11 cellular contexts compared by ENCODE assay signal in the genomic region with DNA sequence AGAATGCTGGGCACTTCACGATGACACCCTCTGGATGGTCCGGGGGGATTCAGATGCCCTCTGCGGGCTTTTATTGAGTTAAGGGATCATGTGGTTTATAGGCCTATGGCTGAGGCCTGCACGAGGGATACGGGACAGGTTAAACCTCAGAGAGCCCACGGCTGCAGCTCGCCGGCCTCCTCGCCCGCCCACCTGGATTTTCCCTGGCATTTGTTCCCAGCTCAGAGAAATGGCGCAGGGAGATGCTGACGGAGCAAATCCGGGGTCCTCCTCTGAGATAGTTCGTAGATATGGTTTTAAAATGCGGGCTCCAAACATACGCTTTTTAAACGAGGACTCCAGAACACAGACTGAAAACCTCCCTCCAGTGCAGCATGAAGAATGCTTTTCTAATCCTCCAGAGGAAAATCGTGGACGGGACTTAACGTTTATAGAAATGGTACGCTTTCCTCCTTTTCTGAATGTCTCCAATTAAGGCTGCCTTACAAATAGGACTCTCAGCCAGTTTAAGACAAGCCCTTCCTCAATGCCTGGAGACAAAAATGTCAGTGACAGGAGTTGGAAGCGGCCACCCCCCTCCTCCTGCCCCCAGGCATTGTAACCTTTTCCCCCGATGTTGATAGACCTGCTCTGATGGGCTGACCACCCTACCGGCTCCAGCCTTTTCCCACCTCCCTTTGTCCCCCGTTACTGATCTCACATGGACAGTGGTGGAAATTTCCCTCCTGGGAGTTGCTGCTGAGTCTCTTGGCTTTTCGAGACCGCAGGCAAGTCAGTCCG. TPM values are rescaled to one million over a fixed set of nuclear protein-coding genes. Genes with fewer than 3 reads are reported as not detected.
DNase-seq lines count a peak whose midpoint lies in the region; ATAC-seq lines count a peak whose summit lies in the region.
"Had no signal": no experiment of that assay in that cellular context is flagged by ENCODE, and none has a peak within 500 bp of the region (broad histone marks: within the 10 kb centered on the region; RNA-seq: fewer than 3 reads in every experiment).

No MANE protein-coding gene starts in this region.

- H3K36me3 Mint-ChIP-seq in activated T-cell treated with anti-CD3 and anti-CD28 coated beads, Interleukin-2, amount 50 U/mL, for 24 hours (ENCODE audit: low read depth), result peaks cover 100% of the 10 kb centered on the region
- peaks cover 98% of the 10 kb centered on the region for H3K36me3 Mint-ChIP-seq in activated T-helper 2 cell treated with anti-CD3 and anti-CD28 coated beads, Interferon-gamma antibody, Interleukin-2, Interleukin-4, amounts not matched to agents 10 μg/mL and 5 μg/mL and 100 μg/mL, durations not matched to agents 14 hours and 24 hours and 36 hours (ENCODE audit: low read depth)

- H3K27me3 Mint-ChIP-seq in activated T-cell treated with anti-CD3 and anti-CD28 coated beads, Interleukin-2, amount 50 U/mL, for 24 hours, result no peaks in the 10 kb centered on the region
- no peaks in the 10 kb centered on the region for H3K27me3 Mint-ChIP-seq in activated T-helper 2 cell treated with anti-CD3 and anti-CD28 coated beads, Interferon-gamma antibody, Interleukin-2, Interleukin-4, amounts not matched to agents 10 μg/mL and 5 μg/mL and 100 μg/mL, durations not matched to agents 14 hours and 24 hours and 36 hours (ENCODE audit: low read depth)
- no peaks in the 10 kb centered on the region for H3K27me3 Mint-ChIP-seq in stimulated activated naive CD8-positive, alpha-beta T cell treated with anti-CD3 and anti-CD28 coated beads, Interleukin-15, amount 100 ng/mL, for 72 hours

- H3K9me3 Mint-ChIP-seq in activated T-cell treated with anti-CD3 and anti-CD28 coated beads, Interleukin-2, amount 50 U/mL, for 24 hours, result no peaks in the 10 kb centered on the region
- no peaks in the 10 kb centered on the region for H3K9me3 Mint-ChIP-seq in activated T-helper 2 cell treated with anti-CD3 and anti-CD28 coated beads, Interferon-gamma antibody, Interleukin-2, Interleukin-4, amounts not matched to agents 10 μg/mL and 5 μg/mL and 100 μg/mL, durations not matched to agents 14 hours and 24 hours and 36 hours
- H3K9me3 Mint-ChIP-seq in stimulated activated naive CD8-positive, alpha-beta T cell treated with anti-CD3 and anti-CD28 coated beads, Interleukin-15, amount 100 ng/mL, for 72 hours, result no peaks in the 10 kb centered on the region

- H3K4me1 Mint-ChIP-seq in activated T-cell treated with anti-CD3 and anti-CD28 coated beads, Interleukin-2, amount 50 U/mL, for 24 hours (ENCODE audit: low read depth), result peaks cover 98% of the 10 kb centered on the region
- H3K4me1 Mint-ChIP-seq in activated T-helper 2 cell treated with anti-CD3 and anti-CD28 coated beads, Interferon-gamma antibody, Interleukin-2, Interleukin-4, amounts not matched to agents 10 μg/mL and 5 μg/mL and 100 μg/mL, durations not matched to agents 14 hours and 24 hours and 36 hours (ENCODE audit: low read depth), result peaks cover 78% of the 10 kb centered on the region
- peaks cover 100% of the 10 kb centered on the region for H3K4me1 Mint-ChIP-seq in stimulated activated naive CD8-positive, alpha-beta T cell treated with anti-CD3 and anti-CD28 coated beads, Interleukin-15, amount 100 ng/mL, for 72 hours

- H3K27ac Mint-ChIP-seq in activated T-cell treated with anti-CD3 and anti-CD28 coated beads, Interleukin-2, amount 50 U/mL, for 24 hours, result peak overlapping the region; percentile 91
- H3K27ac Mint-ChIP-seq in activated T-helper 2 cell treated with anti-CD3 and anti-CD28 coated beads, Interferon-gamma antibody, Interleukin-2, Interleukin-4, amounts not matched to agents 10 μg/mL and 5 μg/mL and 100 μg/mL, durations not matched to agents 14 hours and 24 hours and 36 hours, result peak overlapping the region; percentile 45
- H3K27ac Mint-ChIP-seq in stimulated activated naive CD8-positive, alpha-beta T cell treated with anti-CD3 and anti-CD28 coated beads, Interleukin-15, amount 100 ng/mL, for 72 hours, result peak overlapping the region; percentile 34 to 75

- DNase-seq in activated T-cell treated with anti-CD3 and anti-CD28 coated beads, Interleukin-2, amount 50 U/mL, for 24 hours, result peak; percentile 23
- no peak for DNase-seq in activated T-cell treated with anti-CD3 and anti-CD28 coated beads for 4 hours
- no peak for DNase-seq in activated T-helper 2 cell treated with anti-CD3 and anti-CD28 coated beads, Interferon-gamma antibody, Interleukin-2, Interleukin-4, amounts not matched to agents 10 μg/mL and 5 μg/mL and 100 μg/mL, durations not matched to agents 14 hours and 24 hours and 36 hours (ENCODE audit: low spot score)
- peak; percentile 32 for DNase-seq in islet precursor cell
- DNase-seq in stimulated activated naive CD8-positive, alpha-beta T cell treated with anti-CD3 and anti-CD28 coated beads, Interleukin-15, amount 100 ng/mL, for 72 hours, result no peak
- no peak for DNase-seq in SKM-1 treated with dmso at 0.1 percent for 144 hours (lab: John Stamatoyannopoulos, UW; ENCODE audit: unreplicated experiment)
- no peak for DNase-seq in OCI-M1 (lab: John Stamatoyannopoulos, UW)
- DNase-seq: mesenchymal stem cell, NCI-H1436 had no signal

- ATAC-seq in stimulated activated naive CD8-positive, alpha-beta T cell treated with anti-CD3 and anti-CD28 coated beads, Interleukin-15, amount 100 ng/mL, for 72 hours, result no peak
- no peak for ATAC-seq in GM19397 (IDR thresholded peaks at IDR 0.05; ENCODE audit: unreplicated experiment)
- ATAC-seq: SK-N-SH treated with all-trans-retinoic acid at 6 μM for 48 hours had no signal

- peak overlapping the region; percentile 18 for H3K4me3 Mint-ChIP-seq in activated T-cell treated with anti-CD3 and anti-CD28 coated beads, Interleukin-2, amount 50 U/mL, for 24 hours
- no peak overlapping the region for H3K4me3 Mint-ChIP-seq in activated T-helper 2 cell treated with anti-CD3 and anti-CD28 coated beads, Interferon-gamma antibody, Interleukin-2, Interleukin-4, amounts not matched to agents 10 μg/mL and 5 μg/mL and 100 μg/mL, durations not matched to agents 14 hours and 24 hours and 36 hours (ENCODE audit: low read depth)
- H3K4me3 Mint-ChIP-seq in stimulated activated naive CD8-positive, alpha-beta T cell treated with anti-CD3 and anti-CD28 coated beads, Interleukin-15, amount 100 ng/mL, for 72 hours, result peak overlapping the region; percentile 25 to 49

- intact Hi-C loops in activated T-helper 2 cell treated with anti-CD3 and anti-CD28 coated beads, Interferon-gamma antibody, Interleukin-2, Interleukin-4, amounts not matched to agents 10 μg/mL and 5 μg/mL and 100 μg/mL, durations not matched to agents 14 hours and 24 hours and 36 hours (cut with micrococcal nuclease), result no loop called here

RNA-seq across cellular contexts. Expression of a gene that starts 16.6 kb away (rescaled TPM):
- 557 and 561 TPM in 2 replicates for total RNA-seq in activated T-helper 2 cell treated with anti-CD3 and anti-CD28 coated beads, Interferon-gamma antibody, Interleukin-2, Interleukin-4, amounts not matched to agents 10 μg/mL and 5 μg/mL and 100 μg/mL, durations not matched to agents 14 hours and 24 hours and 36 hours

RNA-seq across cellular contexts. Expression of a gene that starts 30.8 kb away (rescaled TPM):
- total RNA-seq in activated T-helper 2 cell treated with anti-CD3 and anti-CD28 coated beads, Interferon-gamma antibody, Interleukin-2, Interleukin-4, amounts not matched to agents 10 μg/mL and 5 μg/mL and 100 μg/mL, durations not matched to agents 14 hours and 24 hours and 36 hours, result 8.7 and 9.5 TPM in 2 replicates

Comparison
In these comparisons a context has a peak if more than half of its experiments do, and no peak if none do; other contexts are left out.
1. DNase-seq: peak in activated T-cell treated with anti-CD3 and anti-CD28 coated beads, Interleukin-2, amount 50 U/mL, for 24 hours (single experiment) and islet precursor cell (single experiment); none in activated T-cell treated with anti-CD3 and anti-CD28 coated beads for 4 hours (single experiment), activated T-helper 2 cell treated with anti-CD3 and anti-CD28 coated beads, Interferon-gamma antibody, Interleukin-2, Interleukin-4, amounts not matched to agents 10 μg/mL and 5 μg/mL and 100 μg/mL, durations not matched to agents 14 hours and 24 hours and 36 hours (single experiment), stimulated activated naive CD8-positive, alpha-beta T cell treated with anti-CD3 and anti-CD28 coated beads, Interleukin-15, amount 100 ng/mL, for 72 hours (0 of 2), SKM-1 treated with dmso at 0.1 percent for 144 hours (single experiment) and OCI-M1 (single experiment).
2. Peak in every context shown above with its lines, with median percentiles within 50 percentile points of each other: H3K27ac Mint-ChIP-seq.